Comparison of ENCODE assay signal across 8 cellular contexts in the genomic region with DNA sequence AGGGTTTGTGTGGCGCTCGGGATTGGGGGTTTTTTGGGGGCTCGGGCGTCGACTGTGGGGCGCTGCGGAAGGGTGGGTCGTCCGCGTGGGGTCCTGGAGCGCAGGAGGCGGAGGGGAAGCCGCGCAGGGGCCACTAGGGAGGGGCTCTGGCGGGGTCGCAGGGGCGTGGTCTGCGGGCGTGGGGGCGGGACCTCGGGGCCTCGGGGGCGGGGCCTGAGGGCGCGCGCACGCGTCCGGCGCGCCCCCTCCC. TPM values are rescaled to one million over a fixed set of nuclear protein-coding genes. Genes with fewer than 3 reads are reported as not detected.
DNase-seq lines count a peak whose midpoint lies in the region; ATAC-seq and TF ChIP-seq lines count a peak whose summit lies in the region.
"Not testable (repeated sequence)": the region's sequence is repeated elsewhere in the genome, so short reads cannot be mapped to it uniquely, and the experiment has no call there.

A gene (plus strand): TSS at position 228 of the 250 bp plus-strand sequence. CDS start 45,754 bp downstream, outside the sequence.

- peak within 1 kb of the TSS; percentile 86 for H3K4me3 Mint-ChIP-seq in activated T-cell treated with anti-CD3 and anti-CD28 coated beads, Interleukin-2, amount 50 U/mL, for 4 hours
- peak within 1 kb of the TSS; percentile 97 for H3K4me3 Mint-ChIP-seq in nephron progenitor cell

- H3K4me1 Mint-ChIP-seq in activated T-cell treated with anti-CD3 and anti-CD28 coated beads, Interleukin-2, amount 50 U/mL, for 4 hours (ENCODE audit: low read depth) = not testable (repeated sequence)
- H3K4me1 Mint-ChIP-seq in nephron progenitor cell = peaks cover 22% of the 10 kb centered on the region

- TF ChIP-seq CTCF in A673 (conservative IDR thresholded peaks at IDR 0.05; ENCODE audit: low read depth, low read length); hepatocyte (IDR thresholded peaks at IDR 0.05; ENCODE audit: poor library complexity); nephron progenitor cell (IDR thresholded peaks at IDR 0.05): not testable (repeated sequence)

- H2AFZ ChIP-seq in hepatocyte = peak within 1 kb of the TSS; percentile 97

- H3K27me3 Mint-ChIP-seq in activated T-cell treated with anti-CD3 and anti-CD28 coated beads, Interleukin-2, amount 50 U/mL, for 4 hours (ENCODE audit: low read depth); nephron progenitor cell (ENCODE audit: low read depth, poor library complexity): not testable (repeated sequence)

- H3K36me3 ChIP-seq in A673 (ENCODE audit: insufficient read depth, low read length, poor library complexity, severe bottlenecking); hepatocyte (replicated peaks; ENCODE audit: insufficient read depth, low read depth): not testable (repeated sequence)

- H3K36me3 Mint-ChIP-seq in activated T-cell treated with anti-CD3 and anti-CD28 coated beads, Interleukin-2, amount 50 U/mL, for 4 hours (ENCODE audit: insufficient read depth) = not testable (repeated sequence)
- H3K36me3 Mint-ChIP-seq in nephron progenitor cell (ENCODE audit: low read depth) = peaks cover 13% of the 10 kb centered on the region

- WGBS in hepatocyte (ENCODE audit: low lambda C conversion rate, missing lambda C conversion rate) = no CpG with 5 or more reads among the region's 31 CpGs

- peak within 1 kb of the TSS; percentile 94 for H3K4me3 ChIP-seq in A673 (ENCODE audit: low read depth, low read length, poor library complexity, severe bottlenecking)
- peak within 1 kb of the TSS; percentile 99 for H3K4me3 ChIP-seq in hepatocyte

- peak within 1 kb of the TSS; percentile 85 for H3K27ac Mint-ChIP-seq in nephron progenitor cell

- BruUV-seq in A673 (replicated peaks; lab: Mats Ljungman, UMichigan) = not testable (repeated sequence)

- not testable (repeated sequence) for H3K27me3 ChIP-seq in A673 (replicated peaks; ENCODE audit: insufficient read depth, low read depth, low read length, poor library complexity); hepatocyte

- H3K4me1 ChIP-seq in A673 (ENCODE audit: insufficient read depth, low read length, poor library complexity, severe bottlenecking); hepatocyte (ENCODE audit: insufficient read depth): not testable (repeated sequence)

- H3K9me3 ChIP-seq in A673 (ENCODE audit: low read depth, low read length, poor library complexity, severe bottlenecking); hepatocyte (ENCODE audit: low read depth): not testable (repeated sequence)

- POLR2A ChIA-PET in A673 (lab: Charles Lee; ENCODE audit: low non-redundant PET) = not testable (repeated sequence)

- not testable (repeated sequence) for H3K9me3 Mint-ChIP-seq in activated T-cell treated with anti-CD3 and anti-CD28 coated beads, Interleukin-2, amount 50 U/mL, for 4 hours; nephron progenitor cell

- H3K27ac ChIP-seq in A673 (ENCODE audit: low read depth, low read length, poor library complexity, severe bottlenecking) (peak within 1 kb of the TSS; percentile 80), hepatocyte (peak within 1 kb of the TSS; percentile 93)

- not testable (repeated sequence) for ATAC-seq in activated T-cell treated with anti-CD3 and anti-CD28 coated beads, Interleukin-2, amount 50 U/mL, for 4 hours

- DNase-seq in A673 (ENCODE audit: low spot score) = peak; percentile 62
- peak; percentile 37 for DNase-seq in GM19238 (ENCODE audit: insufficient read length, low spot score)
- peak; percentile 56 for DNase-seq in RKO (ENCODE audit: low spot score)
- DNase-seq in activated T-cell treated with anti-CD3 and anti-CD28 coated beads, Interleukin-2, amount 50 U/mL, for 4 hours = peak; percentile 58
- DNase-seq in dermis microvascular lymphatic vessel endothelial cell (ENCODE audit: low read depth in 2 of 2) = peak; percentile 17 to 69
- DNase-seq in hepatocyte (ENCODE audit: low spot score) = peak; percentile 84
- DNase-seq in nephron progenitor cell = peak; percentile 81
- peak in 2 of 3 experiments; percentile 45 to 50 for DNase-seq in stimulated activated CD4-positive, alpha-beta T cell treated with anti-CD3 and anti-CD28 coated beads, TNF-alpha, amount 100 ng/mL, for 24 hours (ENCODE audit: low read depth in 3 of 3)

- peak within 1 kb of the TSS; percentile 93 for H3K4me2 ChIP-seq in hepatocyte

- CTCF ChIA-PET in A673 (lab: Charles Lee) = not testable (repeated sequence)

- H3K79me2 ChIP-seq in hepatocyte = peaks cover 47% of the 10 kb centered on the region

- intact Hi-C loops in A673 (cut with micrococcal nuclease; ENCODE audit: unreplicated experiment) = not testable (repeated sequence)

- H4K20me1 ChIP-seq in hepatocyte (ENCODE audit: insufficient read depth, poor library complexity, severe bottlenecking) = not testable (repeated sequence)

- not testable (repeated sequence) for H3K9me2 ChIP-seq in hepatocyte (replicated peaks; ENCODE audit: insufficient read depth)

RNA-seq across cellular contexts. Expression of the gene that starts here (rescaled TPM):
- 52.0 and 55.6 TPM in 2 replicates for total RNA-seq in A673 (2021)
- 1 to 10 TPM; 6.1 to 9.5 (median 7.2) TPM for total RNA-seq in activated T-cell treated with anti-CD3 and anti-CD28 coated beads, Interleukin-2, amount 50 U/mL, for 4 hours
- total RNA-seq in dermis microvascular lymphatic vessel endothelial cell = 15.0 and 21.6 TPM in 2 replicates
- 19.0 and 19.9 TPM in 2 replicates for total RNA-seq in hepatocyte
- 35.9 and 48.2 TPM in 2 replicates for polyA plus RNA-seq in hepatocyte
